Comparison of ENCODE assay signal across 19 cellular contexts in genomic region chr4:17265139-17265538, GRCh38.
DNase-seq lines count a peak whose midpoint lies in the region; ATAC-seq and TF ChIP-seq lines count a peak whose summit lies in the region.
"Had no signal": no experiment of that assay in that cellular context is flagged by ENCODE, and none has a peak within 500 bp of the region (broad histone marks: within the 10 kb centered on the region; RNA-seq: fewer than 3 reads in every experiment).

No MANE protein-coding gene starts in this region.

- H3K4me3 ChIP-seq in AG10803 (ENCODE audit: low read length) (no peak overlapping the region), dorsolateral prefrontal cortex (no peak overlapping the region)
- H3K4me3 ChIP-seq: BLaER1 treated with 17β-estradiol and CSF1 and Interleukin-3, amounts not matched to agents 10 nM and 100 nM; HAP-1 had no signal

- intact Hi-C loops in dorsolateral prefrontal cortex (cut with DNase I): no loop called here

- no peaks in the 10 kb centered on the region for H3K27me3 ChIP-seq in dorsolateral prefrontal cortex
- H3K27me3 ChIP-seq: BE2C; BLaER1 treated with 17β-estradiol and CSF1 and Interleukin-3, amounts not matched to agents 10 nM and 100 nM had no signal

- TF ChIP-seq CTCF in AG10803 (conservative IDR thresholded peaks at IDR 0.05; ENCODE audit: low read length) (no peak), dorsolateral prefrontal cortex (IDR thresholded peaks at IDR 0.05 in 54 of 56, conservative IDR thresholded peaks at IDR 0.05 in 2 of 56; ENCODE audit: low read depth in 1 of 56, partially characterized antibody in 56 of 56) (no peak)

- H3K27ac ChIP-seq in dorsolateral prefrontal cortex: peak overlapping the region in 33 of 59 donors; percentile 7 to 68 (median 37)
- H3K27ac ChIP-seq: 22Rv1; BLaER1 treated with 17β-estradiol and CSF1 and Interleukin-3, amounts not matched to agents 10 nM and 100 nM had no signal

- no peak for ATAC-seq in HG03139 (IDR thresholded peaks at IDR 0.05; ENCODE audit: unreplicated experiment)

- DNase-seq in AG10803 (ENCODE audit: low read depth) (peak; percentile 44), dorsolateral prefrontal cortex (no peak), fibroblast of peridontal ligament (ENCODE audit: extremely low read depth) (peak; percentile 67), ureter (ENCODE audit: low spot score) (no peak)
- no peak for DNase-seq in activated CD4-positive, alpha-beta T cell treated with anti-CD3 and anti-CD28 coated beads for 1 hour
- DNase-seq: AML-193; BE2C; Calu3; CD4-positive, alpha-beta T cell; COR-L47; DMS53; DMS79 treated with DMSO at 0.1 percent for 48 hours; GF-D8; GOT3; HFFc6 had no signal

Comparison
In these comparisons a context has a peak if more than half of its experiments do, and no peak if none do; other contexts are left out.
1. DNase-seq: peak in AG10803 (single experiment) and fibroblast of peridontal ligament (single experiment); none in dorsolateral prefrontal cortex (0 of 10), ureter (single experiment) and activated CD4-positive, alpha-beta T cell treated with anti-CD3 and anti-CD28 coated beads for 1 hour (single experiment).